8 cellular contexts compared by ENCODE assay signal in the genomic region with DNA sequence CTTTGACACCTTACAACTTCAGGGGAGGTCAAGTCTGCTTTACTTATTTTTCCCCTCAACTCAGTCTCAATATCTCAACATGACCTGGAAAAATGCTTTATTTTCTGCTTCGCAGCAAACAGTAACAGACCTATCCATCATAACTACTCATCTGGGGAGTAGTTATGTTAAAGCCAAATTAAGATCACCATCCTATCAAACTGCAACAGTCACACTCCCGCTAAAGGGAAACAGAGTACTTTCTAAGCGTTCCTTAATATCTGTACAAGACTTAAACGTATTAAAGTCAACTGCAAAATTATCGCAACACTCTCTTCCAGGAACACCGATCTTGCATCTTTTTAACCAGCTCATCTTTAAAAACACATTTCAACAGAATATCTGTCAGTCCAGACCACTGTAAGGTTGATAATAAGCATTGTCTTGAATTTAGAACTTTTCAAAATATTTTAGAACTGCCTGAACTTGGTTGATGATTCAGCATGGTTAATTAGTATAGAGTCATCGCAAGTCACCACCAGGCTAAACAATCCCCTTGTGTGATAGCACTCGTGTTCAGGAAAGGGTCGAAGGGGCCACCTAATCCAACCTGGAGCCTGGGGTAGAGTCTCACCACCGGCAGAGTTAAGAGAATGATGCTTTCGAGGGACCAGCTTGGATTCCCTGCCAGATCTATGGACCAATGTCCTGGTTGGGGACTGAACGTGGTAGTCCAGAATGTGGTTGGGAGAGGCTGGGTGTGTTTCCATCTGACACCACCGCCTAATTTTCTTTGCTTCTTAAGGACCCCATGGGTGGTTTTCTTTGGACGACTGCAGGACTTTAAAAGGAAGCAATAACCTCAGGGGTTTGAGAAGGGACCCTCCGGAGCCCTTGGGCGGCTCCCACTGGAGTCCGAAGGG. TPM values are rescaled to one million over a fixed set of nuclear protein-coding genes. Genes with fewer than 3 reads are reported as not detected.
DNase-seq lines count a peak whose midpoint lies in the region; TF ChIP-seq lines count a peak whose summit lies in the region.

No MANE protein-coding gene starts in this region.

- DNase-seq in DMS79 treated with DMSO at 0.1 percent for 48 hours (lab: John Stamatoyannopoulos, UW) (peak; percentile 47), DMS79 (lab: John Stamatoyannopoulos, UW) (no peak), NAMALWA (ENCODE audit: low spot score) (peak; percentile 59), spleen (no peak), SKM-1 (lab: John Stamatoyannopoulos, UW; ENCODE audit: unreplicated experiment) (no peak), middle frontal gyrus (ENCODE audit: extremely low spot score, low spot score) (no peak)

- intact Hi-C loops in spleen (cut with DNase I; ENCODE audit: low total_unique reads), result loop anchor here (10.0 kb wide), 2 partner anchors 61 to 161 kb away; a partner anchor contains a TSS

- H3K4me3 ChIP-seq in iPS-18c (ENCODE audit: insufficient read depth, low read depth, low read length) (peak overlapping the region; percentile 82), spleen (peak overlapping the region; percentile 88 to 99 (median 96))

- peaks cover 3% of the 10 kb centered on the region for H3K36me3 Mint-ChIP-seq in activated naive CD8-positive, alpha-beta T cell

- no peak for TF ChIP-seq CTCF in spleen (IDR thresholded peaks at IDR 0.05 in 8 of 11, conservative IDR thresholded peaks at IDR 0.05 in 3 of 11)

- H3K9me3 Mint-ChIP-seq in activated naive CD8-positive, alpha-beta T cell (ENCODE audit: low read depth), result no peaks in the 10 kb centered on the region

- H3K27me3 ChIP-seq in spleen (replicated peaks in 1 of 7), result no peaks in the 10 kb centered on the region

- peak overlapping the region; percentile 75 for H3K27ac Mint-ChIP-seq in activated naive CD8-positive, alpha-beta T cell

- peaks cover 12 to 74% (median 47%) of the 10 kb centered on the region in 6 donors for H3K4me1 ChIP-seq in spleen

- peak overlapping the region; percentile 88 for H3K4me3 Mint-ChIP-seq in activated naive CD8-positive, alpha-beta T cell

- H3K36me3 ChIP-seq in spleen, result peaks cover 0 to 5% (median 0%) of the 10 kb centered on the region in 6 donors

- H3K27me3 Mint-ChIP-seq in activated naive CD8-positive, alpha-beta T cell, result no peaks in the 10 kb centered on the region

- H3K9me3 ChIP-seq in iPS-18c (ENCODE audit: control insufficient read depth, insufficient read depth, low read length) (no peaks in the 10 kb centered on the region), spleen (no peaks in the 10 kb centered on the region)

- peaks cover 35% of the 10 kb centered on the region for H3K4me1 Mint-ChIP-seq in activated naive CD8-positive, alpha-beta T cell (ENCODE audit: low read depth)

- no peak for TF ChIP-seq POLR2A in spleen (IDR thresholded peaks at IDR 0.05)

- 1 to 3% (median 2%) methylated on average over 17 of the region's 17 CpGs for WGBS in spleen, 5 donors

- peak overlapping the region; percentile 81 to 97 (median 92) for H3K27ac ChIP-seq in spleen

RNA-seq across cellular contexts. Expression of a gene that starts 1.0 kb away (rescaled TPM):
- 100 to 1,000 TPM in 1 of 7 donors, 10 to 100 TPM in 6; 62.0 to 103 (median 79.7) TPM for total RNA-seq in spleen
- polyA plus RNA-seq in spleen, result 10 to 100 TPM in 1 of 3 donors, 1 to 10 TPM in 2; 7.0 to 10.9 (median 7.3) TPM

Comparison
In these comparisons a context has a peak if more than half of its experiments do, and no peak if none do; other contexts are left out.
1. DNase-seq: peak in DMS79 treated with DMSO at 0.1 percent for 48 hours (single experiment) and NAMALWA (single experiment); none in DMS79 (single experiment), spleen (single experiment), SKM-1 (single experiment) and middle frontal gyrus (single experiment).